Comparison of ENCODE assay signal across 22 cellular contexts in the genomic region with DNA sequence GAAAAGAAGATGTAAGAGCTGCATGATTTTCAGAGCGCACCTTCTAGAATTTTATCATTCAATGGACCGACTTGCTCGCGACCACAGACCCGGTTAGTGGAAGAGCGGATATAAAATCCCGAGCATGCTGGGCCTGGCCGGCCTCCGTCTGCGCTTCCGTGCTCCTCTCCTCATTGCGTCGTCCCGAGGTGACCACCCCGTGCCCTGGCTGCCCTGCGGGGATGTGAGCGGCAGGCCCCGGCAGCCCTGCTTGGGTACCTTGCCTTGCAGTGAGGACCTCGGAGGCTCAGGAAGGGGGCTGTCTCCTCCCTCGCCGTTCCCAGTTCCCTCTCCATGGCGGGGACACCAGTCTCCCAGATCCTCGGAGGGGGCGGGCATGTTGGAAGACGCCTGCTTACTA.
"Had no signal": no experiment of that assay in that cellular context is flagged by ENCODE, and none has a peak within 500 bp of the region (broad histone marks: within the 10 kb centered on the region; RNA-seq: fewer than 3 reads in every experiment).

No MANE protein-coding gene starts in this region.

- H3K27ac ChIP-seq: KMS-11, SJSA1, SK-N-MC had no signal

- H3K36me3 ChIP-seq: SJSA1 had no signal

- DNase-seq: IMR-90, Kasumi-1, MM.1S, NCI-H1092 treated with DMSO at 0.1 percent for 48 hours, NCI-H1436, NCI-H187, NCI-H2029, NCI-H2081 treated with DMSO at 0.1 percent for 48 hours, NCI-H2171, NCI-H226, NCI-H446, NCI-H510A, NCI-H524 treated with DMSO at 0.1 percent for 48 hours, NCI-H69, NCI-H774, Right ventricle myocardium superior, RPMI8226, SIG-M5 had no signal

- H3K4me2 ChIP-seq: KMS-11 had no signal

- ATAC-seq: HepG2 had no signal

- H3K9me3 ChIP-seq: SJSA1 had no signal

- H3K4me3 ChIP-seq: SJSA1, SK-N-MC had no signal

- H3K4me1 ChIP-seq: SJSA1 had no signal

- H3K9ac ChIP-seq: KMS-11 had no signal
